ENCODE assay signal across 23 cellular contexts in the genomic region with DNA sequence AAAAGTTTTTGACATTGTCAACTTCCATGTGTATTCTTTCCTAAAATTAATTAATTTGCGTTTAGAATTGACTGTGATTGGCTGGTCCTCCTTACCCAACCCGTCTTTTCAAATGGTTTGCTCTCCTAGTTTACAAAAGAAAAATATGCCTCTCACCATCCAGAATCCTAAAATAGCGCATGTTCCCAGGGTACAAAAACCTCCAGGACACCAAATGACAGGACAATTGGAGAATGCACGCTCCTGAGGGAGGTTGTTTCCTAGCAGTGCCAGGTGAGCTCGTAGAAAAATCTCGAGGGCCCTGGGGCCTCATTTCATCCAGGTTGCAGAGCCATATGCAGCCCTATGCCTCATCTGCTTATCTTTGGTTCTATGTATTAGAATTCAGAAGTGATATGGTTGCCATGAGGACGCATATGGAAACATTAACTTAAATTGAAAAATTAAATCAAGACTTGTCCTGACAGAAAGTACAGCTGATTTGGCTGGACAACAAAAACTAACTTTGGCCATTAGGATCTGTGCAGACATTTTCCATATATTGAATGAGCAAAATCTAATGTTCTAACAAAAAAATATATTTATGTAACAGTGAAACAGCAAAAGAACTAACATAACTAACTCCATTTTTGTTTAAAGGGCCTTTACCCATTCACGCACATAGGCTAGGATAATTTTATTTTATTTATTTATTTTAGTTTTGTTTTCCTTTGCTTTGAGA. TPM values are rescaled to one million over a fixed set of nuclear protein-coding genes. Genes with fewer than 3 reads are reported as not detected.
"Had no signal": no experiment of that assay in that cellular context is flagged by ENCODE, and none has a peak within 500 bp of the region (broad histone marks: within the 10 kb centered on the region; RNA-seq: fewer than 3 reads in every experiment).

No MANE protein-coding gene starts in this region.

- H2AFZ ChIP-seq: hepatocyte had no signal

- H3K4me3 Mint-ChIP-seq: endodermal cell; naive thymus-derived CD4-positive, alpha-beta T cell; neural crest cell; stimulated activated effector memory CD8-positive, alpha-beta T cell treated with anti-CD3 and anti-CD28 coated beads, Interleukin-12 subunit alpha, Interleukin-12 subunit beta, amount 100 ng/mL, for 72 hours had no signal

- H3K27ac Mint-ChIP-seq: endodermal cell; naive thymus-derived CD4-positive, alpha-beta T cell; stimulated activated effector memory CD8-positive, alpha-beta T cell treated with anti-CD3 and anti-CD28 coated beads, Interleukin-12 subunit alpha, Interleukin-12 subunit beta, amount 100 ng/mL, for 72 hours had no signal

- DNase-seq: effector CD4-positive, alpha-beta T cell; endodermal cell; erythroblast; foreskin melanocyte; head of caudate nucleus; kidney; left colon; mesendoderm; naive thymus-derived CD4-positive, alpha-beta T cell; nucleus accumbens; ovary; right cardiac atrium; stimulated activated CD4-positive, alpha-beta T cell treated with anti-CD3 and anti-CD28 coated beads, Interleukin-4, amount 100 ng/mL, for 1 hour; stimulated activated CD8-positive, alpha-beta memory T cell treated with anti-CD3 and anti-CD28 coated beads, Interleukin-4, amount 100 ng/mL, for 48 hours; stimulated activated naive CD8-positive, alpha-beta T cell treated with anti-CD3 and anti-CD28 coated beads, Interleukin-15, Interleukin-2, amounts not matched to agents 100 U/mL and 50 U/mL, for 24 hours; tibial artery; upper lobe of right lung had no signal

- H3K27me3 ChIP-seq: hepatocyte, ovary, tibial artery, upper lobe of right lung, vagina had no signal

- H3K4me1 ChIP-seq: tibial artery, upper lobe of right lung, vagina had no signal

- FAIRE-seq: kidney had no signal

- H3K79me2 ChIP-seq: hepatocyte had no signal

- H3K4me2 ChIP-seq: hepatocyte had no signal

- H3K36me3 ChIP-seq: ovary, tibial artery, upper lobe of right lung, vagina had no signal

- H3K27ac ChIP-seq: coronary artery, hepatocyte, ovary, tibial artery, upper lobe of right lung, vagina had no signal

- ATAC-seq: left colon; naive thymus-derived CD4-positive, alpha-beta T cell; right cardiac atrium; stimulated activated naive CD8-positive, alpha-beta T cell treated with anti-CD3 and anti-CD28 coated beads, Interleukin-15, Interleukin-2, amounts not matched to agents 100 U/mL and 50 U/mL, for 24 hours; upper lobe of right lung had no signal

- H3K4me3 ChIP-seq: coronary artery, hepatocyte, ovary, tibial artery, upper lobe of right lung, vagina had no signal

- H3K4me1 Mint-ChIP-seq: endodermal cell had no signal

- H3K9me3 ChIP-seq: ovary, tibial artery, upper lobe of right lung, vagina had no signal

RNA-seq across cellular contexts. Expression of gene EGLN3, which starts 28.2 kb away (rescaled TPM):
- polyA plus RNA-seq: endothelial cell of umbilical vein had no signal
